26 cellular contexts compared by ENCODE assay signal in genomic region chr6:148323344-148323743, GRCh38. TPM values are rescaled to one million over a fixed set of nuclear protein-coding genes. Genes with fewer than 3 reads are reported as not detected.
A peak's percentile ranks its signal among the peaks of the same experiment; 100 is the strongest.
DNase-seq lines count a peak whose midpoint lies in the region; ATAC-seq and TF ChIP-seq lines count a peak whose summit lies in the region.
"Had no signal": no experiment of that assay in that cellular context is flagged by ENCODE, and none has a peak within 500 bp of the region (broad histone marks: within the 10 kb centered on the region; RNA-seq: fewer than 3 reads in every experiment).

No MANE protein-coding gene starts in this region.

- H3K4me3 ChIP-seq in GM23248 = no peak overlapping the region
- no peak overlapping the region for H3K4me3 ChIP-seq in WERI-Rb-1 (ENCODE audit: low read depth, low read length)
- no peak overlapping the region for H3K4me3 ChIP-seq in foreskin fibroblast (ENCODE audit: low read depth in 1 of 2, low read length in 2 of 2)
- no peak overlapping the region for H3K4me3 ChIP-seq in left ventricle myocardium inferior
- H3K4me3 ChIP-seq: A549, cardiac muscle cell, heart right ventricle, lung, PC-9, SK-N-MC, suprapubic skin had no signal

- H3K36me3 Mint-ChIP-seq in activated T-helper 17 cell treated with anti-CD3 and anti-CD28 coated beads, Interleukin-2, amount 50 U/mL, for 72 hours (ENCODE audit: low read depth) = no peaks in the 10 kb centered on the region
- H3K36me3 Mint-ChIP-seq in T-cell = no peaks in the 10 kb centered on the region
- H3K36me3 Mint-ChIP-seq: CD8-positive, alpha-beta T cell; immature natural killer cell had no signal

- ATAC-seq in activated T-helper 17 cell treated with anti-CD3 and anti-CD28 coated beads, Interleukin-2, amount 50 U/mL, for 72 hours (replicated peaks) = no peak
- no peak for ATAC-seq in T-cell (replicated peaks in 1 of 4)
- ATAC-seq: A549; CD8-positive, alpha-beta T cell; heart right ventricle; sciatic nerve had no signal

- H3K36me3 ChIP-seq in GM23248 (ENCODE audit: low read depth) (peaks cover 16% of the 10 kb centered on the region), WERI-Rb-1 (no peaks in the 10 kb centered on the region), left ventricle myocardium inferior (no peaks in the 10 kb centered on the region)
- H3K36me3 ChIP-seq: cardiac muscle cell, heart right ventricle, suprapubic skin had no signal

- no peaks in the 10 kb centered on the region for H3K4me1 Mint-ChIP-seq in activated T-helper 17 cell treated with anti-CD3 and anti-CD28 coated beads, Interleukin-2, amount 50 U/mL, for 72 hours
- H3K4me1 Mint-ChIP-seq in T-cell = no peaks in the 10 kb centered on the region

- no peaks in the 10 kb centered on the region for H4K20me1 ChIP-seq in GM23248 (ENCODE audit: insufficient read depth)

- H3K27me3 ChIP-seq in GM23248 (replicated peaks; ENCODE audit: insufficient read depth) (no peaks in the 10 kb centered on the region), WERI-Rb-1 (ENCODE audit: insufficient read depth, low read depth, severe bottlenecking) (no peaks in the 10 kb centered on the region), left ventricle myocardium inferior (ENCODE audit: low read depth) (no peaks in the 10 kb centered on the region)
- H3K27me3 ChIP-seq: cardiac muscle cell, heart right ventricle, suprapubic skin had no signal

- peaks cover 40% of the 10 kb centered on the region for H3F3A ChIP-seq in GM23248 (ENCODE audit: insufficient read depth)

- in situ Hi-C loops in GM23248 (cut with MboI) = no loop called here

- POLR2A ChIA-PET in T-cell (lab: Charles Lee) = no interaction called here

- H2AFZ ChIP-seq in GM23248 = no peak overlapping the region
- H2AFZ ChIP-seq: PC-9 had no signal

- H3K27ac ChIP-seq in GM23248 (peak overlapping the region; percentile 73), WERI-Rb-1 (no peak overlapping the region), left ventricle myocardium inferior (replicated peaks) (no peak overlapping the region)
- H3K27ac ChIP-seq: A549, cardiac muscle cell, heart right ventricle, SK-N-MC, suprapubic skin had no signal

- no peaks in the 10 kb centered on the region for H3K9me2 ChIP-seq in GM23248 (ENCODE audit: insufficient read depth)

- CTCF ChIA-PET in T-cell (lab: Charles Lee) = no interaction called here

- H3K9me3 Mint-ChIP-seq in activated T-helper 17 cell treated with anti-CD3 and anti-CD28 coated beads, Interleukin-2, amount 50 U/mL, for 72 hours = no peaks in the 10 kb centered on the region
- peaks cover 0 to 5% (median 0%) of the 10 kb centered on the region in 3 donors for H3K9me3 Mint-ChIP-seq in T-cell
- H3K9me3 Mint-ChIP-seq: activated T-helper 1 cell treated with anti-CD3 and anti-CD28 coated beads, Interleukin-12 subunit alpha, Interleukin-12 subunit beta, Interleukin-2, Interleukin-4 antibody, amounts not matched to agents 30 ng/mL and 10 ng/mL and 1 ng/mL, durations not matched to agents 14 hours and 24 hours and 36 hours had no signal

- H3K9me3 ChIP-seq in GM23248 (ENCODE audit: low read depth) (no peaks in the 10 kb centered on the region), WERI-Rb-1 (ENCODE audit: severe bottlenecking) (no peaks in the 10 kb centered on the region), left ventricle myocardium inferior (replicated peaks) (no peaks in the 10 kb centered on the region)
- H3K9me3 ChIP-seq: A549, heart right ventricle, suprapubic skin had no signal

- peaks cover 7% of the 10 kb centered on the region for H3K27me3 Mint-ChIP-seq in activated T-helper 17 cell treated with anti-CD3 and anti-CD28 coated beads, Interleukin-2, amount 50 U/mL, for 72 hours
- peaks cover 12 to 13% of the 10 kb centered on the region in 2 donors for H3K27me3 Mint-ChIP-seq in T-cell

- 0 to 4% methylated on average over 2 of the region's 2 CpGs for whole genome bisulfite sequencing in GM23248 (ENCODE audit: low coverage in 1 of 2, low lambda C conversion rate in 2 of 2, missing lambda C conversion rate in 2 of 2), 2 experiments

- H3K4me1 ChIP-seq in GM23248 (ENCODE audit: insufficient read depth) (peaks cover 41% of the 10 kb centered on the region), left ventricle myocardium inferior (no peaks in the 10 kb centered on the region)
- H3K4me1 ChIP-seq: A549, suprapubic skin had no signal

- no peak for TF ChIP-seq CTCF in WERI-Rb-1 (IDR thresholded peaks at IDR 0.05; ENCODE audit: low read depth, low read length)
- TF ChIP-seq CTCF in foreskin fibroblast (IDR thresholded peaks at IDR 0.05; ENCODE audit: low read depth, low read length) = no peak
- TF ChIP-seq CTCF in left ventricle myocardium inferior (IDR thresholded peaks at IDR 0.05; ENCODE audit: borderline replicate concordance) = no peak

- H3K79me2 ChIP-seq in GM23248 (ENCODE audit: insufficient read depth) = peaks cover 74% of the 10 kb centered on the region

- no peak overlapping the region for H3K4me3 Mint-ChIP-seq in activated T-helper 17 cell treated with anti-CD3 and anti-CD28 coated beads, Interleukin-2, amount 50 U/mL, for 72 hours
- no peak overlapping the region for H3K4me3 Mint-ChIP-seq in T-cell
- H3K4me3 Mint-ChIP-seq: activated T-helper 1 cell treated with anti-CD3 and anti-CD28 coated beads, Interleukin-12 subunit alpha, Interleukin-12 subunit beta, Interleukin-2, Interleukin-4 antibody, amounts not matched to agents 30 ng/mL and 10 ng/mL and 1 ng/mL, durations not matched to agents 14 hours and 24 hours and 36 hours; CD8-positive, alpha-beta T cell; immature natural killer cell had no signal

- no peak overlapping the region for H3K4me2 ChIP-seq in GM23248 (ENCODE audit: unreplicated experiment)
- H3K4me2 ChIP-seq: A549, PC-9 had no signal

- no peak overlapping the region for H3K9ac ChIP-seq in GM23248

- intact Hi-C loops in left ventricle myocardium inferior (cut with micrococcal nuclease) = no loop called here

- peak; percentile 50 for DNase-seq in A172 (ENCODE audit: low spot score)
- DNase-seq in GM23248 = peak; percentile 89
- peak; percentile 15 for DNase-seq in WERI-Rb-1
- DNase-seq in foreskin fibroblast = peak; percentile 80 to 87
- DNase-seq in left ventricle myocardium inferior = no peak
- no peak for DNase-seq in T-cell
- DNase-seq in NCI-H1694 treated with DMSO at 0.1 percent for 48 hours (lab: John Stamatoyannopoulos, UW) = no peak
- DNase-seq: activated CD4-positive, alpha-beta T cell treated with anti-CD3 and anti-CD28 coated beads for 1 hour; activated CD8-positive, alpha-beta memory T cell treated with anti-CD3 and anti-CD28 coated beads for 24 hours; CD8-positive, alpha-beta T cell; DMS79; heart right ventricle; immature natural killer cell; Kasumi-1; NCI-H1105 treated with DMSO at 0.1 percent for 48 hours; NCI-H748 treated with DMSO at 0.1 percent for 48 hours; PC-9; T1000 had no signal

- H3K27ac Mint-ChIP-seq in activated T-helper 17 cell treated with anti-CD3 and anti-CD28 coated beads, Interleukin-2, amount 50 U/mL, for 72 hours = no peak overlapping the region
- H3K27ac Mint-ChIP-seq in T-cell = no peak overlapping the region
- H3K27ac Mint-ChIP-seq: activated T-helper 1 cell treated with anti-CD3 and anti-CD28 coated beads, Interleukin-12 subunit alpha, Interleukin-12 subunit beta, Interleukin-2, Interleukin-4 antibody, amounts not matched to agents 30 ng/mL and 10 ng/mL and 1 ng/mL, durations not matched to agents 14 hours and 24 hours and 36 hours; CD8-positive, alpha-beta T cell; immature natural killer cell had no signal

RNA-seq across cellular contexts. Expression of gene SASH1, which starts 19.3 kb away (rescaled TPM):
- total RNA-seq in A172 (2014; rRNA removed; shearing (Covaris generic)) = 6.8 and 7.1 TPM in 2 replicates
- 89.7 and 99.0 TPM in 2 replicates for total RNA-seq in GM23248 (2014; rRNA removed; shearing (Covaris generic))
- 68.5 and 69.1 TPM in 2 replicates for polyA plus RNA-seq in GM23248 (2016; fragmentation: Nextera tagmentation; extraction: Ambion mirVana)
- total RNA-seq in activated T-helper 17 cell treated with anti-CD3 and anti-CD28 coated beads, Interleukin-2, amount 50 U/mL, for 72 hours = 1 to 10 TPM; 1.8 to 2.9 TPM
- total RNA-seq in left ventricle myocardium inferior (22.5 TPM), T-cell (1 to 10 TPM in 2 of 5 donors, under 1 TPM in 3; 0.26 to 5.5 (median 0.95) TPM)
- polyA plus RNA-seq: immature natural killer cell had no signal

Comparison
In these comparisons a context has a peak if more than half of its experiments do, and no peak if none do; other contexts are left out.
1. DNase-seq: peak in A172 (single experiment), GM23248 (single experiment), WERI-Rb-1 (single experiment) and foreskin fibroblast (2 of 2); none in left ventricle myocardium inferior (single experiment), T-cell (0 of 34) and NCI-H1694 treated with DMSO at 0.1 percent for 48 hours (single experiment).